In the genomic region with DNA sequence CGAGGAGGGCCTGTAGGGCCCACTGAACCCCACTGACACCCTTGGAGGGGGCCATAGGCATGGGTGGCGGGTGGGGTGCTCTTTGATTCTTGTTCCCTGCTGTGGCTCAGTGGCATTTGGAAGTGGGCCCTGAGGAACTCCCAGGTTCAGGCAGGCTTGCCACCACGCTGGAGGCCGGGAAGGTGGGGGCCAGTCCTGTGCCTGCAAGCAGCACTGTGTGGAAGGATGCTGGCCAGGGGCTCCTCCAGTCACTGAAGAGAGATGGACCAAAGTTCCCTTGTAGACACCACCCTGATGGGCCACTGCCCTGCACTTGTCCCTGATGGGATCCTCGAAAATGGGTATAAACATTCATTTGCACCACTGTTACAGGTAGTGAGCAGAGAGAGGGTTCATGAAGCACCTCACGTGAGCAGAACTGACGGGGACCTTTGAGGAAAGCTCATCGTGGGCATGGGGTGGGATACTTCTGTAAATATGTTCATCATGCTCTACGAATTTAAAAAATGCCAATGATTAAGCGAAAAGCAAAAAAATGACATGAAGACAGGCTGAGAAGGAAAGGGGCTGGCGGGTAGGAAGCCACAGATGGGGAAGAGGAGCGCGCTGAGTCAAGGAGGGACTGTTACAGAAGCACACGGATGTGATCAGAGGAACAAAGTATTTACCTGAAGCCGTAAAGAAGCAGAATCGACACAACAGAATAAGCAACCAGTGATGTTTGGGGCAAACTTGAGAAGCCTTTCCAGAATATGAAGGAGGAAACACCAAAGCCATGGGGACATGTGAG, we compare ENCODE assay signal across 19 cellular contexts. TPM values are rescaled to one million over a fixed set of nuclear protein-coding genes. Genes with fewer than 3 reads are reported as not detected.
DNase-seq lines count a peak whose midpoint lies in the region; ATAC-seq and TF ChIP-seq lines count a peak whose summit lies in the region.
"Had no signal": no experiment of that assay in that cellular context is flagged by ENCODE, and none has a peak within 500 bp of the region (broad histone marks: within the 10 kb centered on the region; RNA-seq: fewer than 3 reads in every experiment).

No MANE protein-coding gene starts in this region.

- H3K27ac Mint-ChIP-seq in CD8-positive, alpha-beta T cell: no peak overlapping the region
- H3K27ac Mint-ChIP-seq: activated naive CD4-positive, alpha-beta T cell treated with anti-CD3 and anti-CD28 coated beads for 36 hours; CD4-positive, alpha-beta T cell had no signal

- no peak for ATAC-seq in PC-3
- peak; percentile 47 to 65 for ATAC-seq in lower lobe of right lung
- ATAC-seq in CD8-positive, alpha-beta T cell: no peak
- ATAC-seq in GM18867 (IDR thresholded peaks at IDR 0.05; ENCODE audit: unreplicated experiment): no peak

- CTCF ChIA-PET in PC-3 (lab: Charles Lee): no interaction called here
- CTCF ChIA-PET in CD8-positive, alpha-beta T cell (lab: Charles Lee): interaction anchor here (1.4 kb wide), 1 partner anchor 11 kb away, joined by 5 read pairs; no protein-coding TSS in a partner anchor

- H3K4me1 ChIP-seq in ACC112 (ENCODE audit: control insufficient read depth, insufficient read depth, low read length, unreplicated experiment): peaks cover 25% of the 10 kb centered on the region
- H3K4me1 ChIP-seq in PC-3 (ENCODE audit: insufficient read depth, low read length): peaks cover 28% of the 10 kb centered on the region
- H3K4me1 ChIP-seq in lower lobe of right lung: peaks cover 18% of the 10 kb centered on the region
- peaks cover 29% of the 10 kb centered on the region for H3K4me1 ChIP-seq in CD8-positive, alpha-beta T cell (ENCODE audit: insufficient read depth, low read length)
- H3K4me1 ChIP-seq: Peyer's patch had no signal

- H3K4me3 Mint-ChIP-seq in CD8-positive, alpha-beta T cell: no peak overlapping the region
- H3K4me3 Mint-ChIP-seq: activated naive CD4-positive, alpha-beta T cell treated with anti-CD3 and anti-CD28 coated beads for 36 hours; CD4-positive, alpha-beta T cell had no signal

- no peaks in the 10 kb centered on the region for H3K9me2 ChIP-seq in PC-3 (replicated peaks; ENCODE audit: low read length)

- H3K4me2 ChIP-seq in PC-3 (ENCODE audit: low read length): peak overlapping the region; percentile 41
- H3K4me2 ChIP-seq: KMS-11 had no signal

- peaks cover 8% of the 10 kb centered on the region for H3F3A ChIP-seq in PC-3 (ENCODE audit: low read length, unreplicated experiment)

- no peaks in the 10 kb centered on the region for H3K9me3 Mint-ChIP-seq in CD8-positive, alpha-beta T cell
- H3K9me3 Mint-ChIP-seq: activated naive CD4-positive, alpha-beta T cell treated with anti-CD3 and anti-CD28 coated beads for 36 hours; CD4-positive, alpha-beta T cell had no signal

- peaks cover 34% of the 10 kb centered on the region for H3K4me1 Mint-ChIP-seq in CD8-positive, alpha-beta T cell (ENCODE audit: low read depth)

- H3K27me3 ChIP-seq in ACC112 (ENCODE audit: insufficient read depth, low read length) (no peaks in the 10 kb centered on the region), PC-3 (ENCODE audit: low read length) (no peaks in the 10 kb centered on the region), lower lobe of right lung (ENCODE audit: low read depth) (no peaks in the 10 kb centered on the region), MG63 (no peaks in the 10 kb centered on the region)
- no peaks in the 10 kb centered on the region for H3K27me3 ChIP-seq in CD8-positive, alpha-beta T cell (ENCODE audit: insufficient read depth, low read length)
- H3K27me3 ChIP-seq: Peyer's patch, suprapubic skin had no signal

- H3K36me3 ChIP-seq in ACC112 (ENCODE audit: insufficient read depth, low read length) (peaks cover 6% of the 10 kb centered on the region), PC-3 (ENCODE audit: low read depth, low read length) (no peaks in the 10 kb centered on the region), lower lobe of right lung (no peaks in the 10 kb centered on the region), MG63 (peaks cover 3% of the 10 kb centered on the region)
- H3K36me3 ChIP-seq in CD8-positive, alpha-beta T cell (ENCODE audit: insufficient read depth, low read length): no peaks in the 10 kb centered on the region
- H3K36me3 ChIP-seq: Peyer's patch, suprapubic skin had no signal

- H3K27ac ChIP-seq in ACC112 (ENCODE audit: low read depth, low read length) (peak overlapping the region; percentile 33; the same call in 1 of the 2 replicates), PC-3 (ENCODE audit: low read length) (peak overlapping the region; percentile 58), lower lobe of right lung (no peak overlapping the region)
- no peak overlapping the region for H3K27ac ChIP-seq in CD8-positive, alpha-beta T cell (ENCODE audit: low read depth, low read length)
- H3K27ac ChIP-seq: KMS-11, left ventricle myocardium inferior, Peyer's patch, suprapubic skin had no signal

- H3K27me3 Mint-ChIP-seq in CD8-positive, alpha-beta T cell (ENCODE audit: low read depth): no peaks in the 10 kb centered on the region
- H3K27me3 Mint-ChIP-seq: CD4-positive, alpha-beta T cell had no signal

- H2AFZ ChIP-seq in ACC112 (ENCODE audit: low read length, unreplicated experiment) (no peak overlapping the region), PC-3 (ENCODE audit: low read length) (no peak overlapping the region)

- no peak for TF ChIP-seq CTCF in PC-3 (conservative IDR thresholded peaks at IDR 0.05; ENCODE audit: low read depth, low read length)
- TF ChIP-seq CTCF in lower lobe of right lung (IDR thresholded peaks at IDR 0.05): no peak
- no peak for TF ChIP-seq CTCF in CD8-positive, alpha-beta T cell (IDR thresholded peaks at IDR 0.05)

- H3K36me3 Mint-ChIP-seq in CD8-positive, alpha-beta T cell: peaks cover 16% of the 10 kb centered on the region

- POLR2A ChIA-PET in PC-3 (lab: Charles Lee; ENCODE audit: unreplicated experiment): no interaction called here
- POLR2A ChIA-PET in CD8-positive, alpha-beta T cell (lab: Charles Lee): no interaction called here

- no peaks in the 10 kb centered on the region for H3K79me2 ChIP-seq in ACC112 (ENCODE audit: control insufficient read depth, insufficient read depth, low read length, unreplicated experiment)
- no peaks in the 10 kb centered on the region for H3K79me2 ChIP-seq in PC-3 (ENCODE audit: low read length)

- intact Hi-C loops in PC-3 (cut with micrococcal nuclease) (no loop called here), lower lobe of right lung (cut with DNase I) (no loop called here)
- intact Hi-C loops in CD8-positive, alpha-beta T cell (cut with DNase I, micrococcal nuclease): no loop called here

- H4K20me1 ChIP-seq in PC-3 (ENCODE audit: low read length): no peaks in the 10 kb centered on the region

- BruUV-seq in PC-3 (replicated peaks; lab: Mats Ljungman, UMichigan): no TSS peak

- H3K4me3 ChIP-seq in ACC112 (ENCODE audit: low read depth, low read length) (no peak overlapping the region), PC-3 (ENCODE audit: low read length) (no peak overlapping the region), lower lobe of right lung (no peak overlapping the region), MG63 (no peak overlapping the region)
- no peak overlapping the region for H3K4me3 ChIP-seq in CD8-positive, alpha-beta T cell (ENCODE audit: low read depth, low read length)
- H3K4me3 ChIP-seq: left ventricle myocardium inferior, mucosa of descending colon, Peyer's patch, suprapubic skin had no signal

- no peak overlapping the region for H3K9ac ChIP-seq in PC-3 (ENCODE audit: low read length)
- H3K9ac ChIP-seq: KMS-11 had no signal

- H3K9me3 ChIP-seq in PC-3 (ENCODE audit: low read length): no peaks in the 10 kb centered on the region
- no peaks in the 10 kb centered on the region for H3K9me3 ChIP-seq in lower lobe of right lung
- H3K9me3 ChIP-seq in MG63: no peaks in the 10 kb centered on the region
- H3K9me3 ChIP-seq in CD8-positive, alpha-beta T cell (ENCODE audit: low read length): no peaks in the 10 kb centered on the region
- H3K9me3 ChIP-seq: left ventricle myocardium inferior, mucosa of descending colon, Peyer's patch, suprapubic skin had no signal

- DNase-seq in GF-D8 (lab: John Stamatoyannopoulos, UW) (peak; percentile 37), PC-3 (no peak), lower lobe of right lung (no peak), MG63 (no peak)
- no peak for DNase-seq in CD8-positive, alpha-beta T cell
- DNase-seq in activated CD4-positive, CD25-positive, alpha-beta regulatory T cell treated with anti-CD3 and anti-CD28 coated beads, Interleukin-2, amount 50 U/mL, for 72 hours: no peak
- DNase-seq: activated naive CD4-positive, alpha-beta T cell treated with anti-CD3 and anti-CD28 coated beads for 36 hours; activated T-cell treated with anti-CD3 and anti-CD28 coated beads for 4 hours; aorta; CD4-positive, alpha-beta T cell; effector CD8-positive, alpha-beta T cell; left ventricle myocardium inferior; mucosa of descending colon; Peyer's patch; stimulated activated CD4-positive, alpha-beta T cell treated with anti-CD3 and anti-CD28 coated beads, Interleukin-12 subunit alpha, Interleukin-12 subunit beta, amount 100 ng/mL, for 4 hours had no signal

RNA-seq across cellular contexts. Expression of a gene that starts 45.2 kb away (rescaled TPM):
- total RNA-seq in PC-3 (2014; rRNA removed) (28.9 and 60.0 TPM in 2 replicates), lower lobe of right lung (20.7 TPM)
- 16.0 and 36.1 TPM in 2 replicates for total RNA-seq in MG63 (2014; rRNA removed; shearing (Covaris generic); ENCODE audit: low replicate concordance)
- total RNA-seq in CD8-positive, alpha-beta T cell: 10 to 100 TPM; 16.3 to 25.3 TPM

Comparison
In these comparisons a context has a peak if more than half of its experiments do, and no peak if none do; other contexts are left out.
1. H3K27ac ChIP-seq: peak in ACC112 (single experiment) and PC-3 (single experiment); none in lower lobe of right lung (single experiment) and CD8-positive, alpha-beta T cell (single experiment).
2. ATAC-seq: peak in lower lobe of right lung (2 of 2); none in PC-3 (single experiment), CD8-positive, alpha-beta T cell (single experiment) and GM18867 (single experiment).